ENCODE assay signal across 1 cellular context in the genomic region with DNA sequence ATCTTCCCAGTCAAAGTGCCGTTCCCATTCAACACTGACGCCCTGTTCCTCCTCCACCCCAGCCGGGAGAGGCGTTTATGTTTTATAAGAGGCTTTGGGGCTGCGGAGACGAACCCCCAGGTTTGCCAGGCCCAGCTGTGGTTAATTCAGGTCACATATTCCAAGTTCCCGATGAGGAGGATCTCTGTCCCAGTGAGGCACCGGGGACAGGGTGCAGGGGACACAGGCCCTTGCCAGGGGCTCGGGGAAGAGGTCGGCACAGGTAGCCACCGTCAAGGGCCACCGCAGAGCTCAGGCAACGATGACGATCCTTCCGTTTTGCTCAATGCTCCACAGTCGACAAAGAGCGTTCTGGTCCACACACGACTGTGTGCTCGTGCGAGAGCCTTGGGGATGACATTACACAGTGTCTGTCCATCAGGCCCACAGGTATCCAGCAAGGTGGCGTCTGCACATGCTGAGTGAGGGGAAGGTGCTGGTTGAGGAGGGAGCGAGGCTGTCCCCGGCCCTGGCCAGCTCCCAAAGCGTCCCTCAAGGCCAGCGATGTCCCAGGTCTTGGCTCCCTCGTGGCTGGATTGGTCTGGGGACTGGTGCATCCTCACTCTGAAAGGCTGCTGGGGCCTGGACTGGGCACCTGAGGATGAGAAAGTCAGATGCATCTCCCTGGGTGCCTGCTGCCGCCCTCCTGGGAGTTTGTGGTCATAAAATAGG.
TF ChIP-seq lines count a peak whose summit lies in the region.

No MANE protein-coding gene starts in this region.

TF ChIP-seq in GM23338, 12 proteins besides CTCF, POLR2A, EP300 and RAD21:
- TF ChIP-seq, protein P1, sequence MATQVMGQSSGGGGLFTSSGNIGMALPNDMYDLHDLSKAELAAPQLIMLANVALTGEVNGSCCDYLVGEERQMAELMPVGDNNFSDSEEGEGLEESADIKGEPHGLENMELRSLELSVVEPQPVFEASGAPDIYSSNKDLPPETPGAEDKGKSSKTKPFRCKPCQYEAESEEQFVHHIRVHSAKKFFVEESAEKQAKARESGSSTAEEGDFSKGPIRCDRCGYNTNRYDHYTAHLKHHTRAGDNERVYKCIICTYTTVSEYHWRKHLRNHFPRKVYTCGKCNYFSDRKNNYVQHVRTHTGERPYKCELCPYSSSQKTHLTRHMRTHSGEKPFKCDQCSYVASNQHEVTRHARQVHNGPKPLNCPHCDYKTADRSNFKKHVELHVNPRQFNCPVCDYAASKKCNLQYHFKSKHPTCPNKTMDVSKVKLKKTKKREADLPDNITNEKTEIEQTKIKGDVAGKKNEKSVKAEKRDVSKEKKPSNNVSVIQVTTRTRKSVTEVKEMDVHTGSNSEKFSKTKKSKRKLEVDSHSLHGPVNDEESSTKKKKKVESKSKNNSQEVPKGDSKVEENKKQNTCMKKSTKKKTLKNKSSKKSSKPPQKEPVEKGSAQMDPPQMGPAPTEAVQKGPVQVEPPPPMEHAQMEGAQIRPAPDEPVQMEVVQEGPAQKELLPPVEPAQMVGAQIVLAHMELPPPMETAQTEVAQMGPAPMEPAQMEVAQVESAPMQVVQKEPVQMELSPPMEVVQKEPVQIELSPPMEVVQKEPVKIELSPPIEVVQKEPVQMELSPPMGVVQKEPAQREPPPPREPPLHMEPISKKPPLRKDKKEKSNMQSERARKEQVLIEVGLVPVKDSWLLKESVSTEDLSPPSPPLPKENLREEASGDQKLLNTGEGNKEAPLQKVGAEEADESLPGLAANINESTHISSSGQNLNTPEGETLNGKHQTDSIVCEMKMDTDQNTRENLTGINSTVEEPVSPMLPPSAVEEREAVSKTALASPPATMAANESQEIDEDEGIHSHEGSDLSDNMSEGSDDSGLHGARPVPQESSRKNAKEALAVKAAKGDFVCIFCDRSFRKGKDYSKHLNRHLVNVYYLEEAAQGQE (IDR thresholded peaks at IDR 0.05; ENCODE audit: unreplicated experiment): no peak
- TF ChIP-seq JUNB (IDR thresholded peaks at IDR 0.05; ENCODE audit: unreplicated experiment) (no peak), EZH2 (IDR thresholded peaks at IDR 0.05; ENCODE audit: low read depth, unreplicated experiment) (no peak), ZNF331 (CRISPR knock-in tag; IDR thresholded peaks at IDR 0.05; ENCODE audit: low read depth) (no peak), ZNF114 (CRISPR knock-in tag; IDR thresholded peaks at IDR 0.05) (no peak), STAT1 (IDR thresholded peaks at IDR 0.05; ENCODE audit: unreplicated experiment) (no peak), NANOG (IDR thresholded peaks at IDR 0.05; ENCODE audit: borderline replicate concordance) (no peak), CREB1 (CRISPR knock-in tag; IDR thresholded peaks at IDR 0.05; ENCODE audit: low read depth) (no peak), EZH2phosphoT487 (IDR thresholded peaks at IDR 0.05; ENCODE audit: unreplicated experiment) (no peak), POLR2AphosphoS5 (IDR thresholded peaks at IDR 0.05; ENCODE audit: low read depth) (no peak)
- TF ChIP-seq, protein P2, sequence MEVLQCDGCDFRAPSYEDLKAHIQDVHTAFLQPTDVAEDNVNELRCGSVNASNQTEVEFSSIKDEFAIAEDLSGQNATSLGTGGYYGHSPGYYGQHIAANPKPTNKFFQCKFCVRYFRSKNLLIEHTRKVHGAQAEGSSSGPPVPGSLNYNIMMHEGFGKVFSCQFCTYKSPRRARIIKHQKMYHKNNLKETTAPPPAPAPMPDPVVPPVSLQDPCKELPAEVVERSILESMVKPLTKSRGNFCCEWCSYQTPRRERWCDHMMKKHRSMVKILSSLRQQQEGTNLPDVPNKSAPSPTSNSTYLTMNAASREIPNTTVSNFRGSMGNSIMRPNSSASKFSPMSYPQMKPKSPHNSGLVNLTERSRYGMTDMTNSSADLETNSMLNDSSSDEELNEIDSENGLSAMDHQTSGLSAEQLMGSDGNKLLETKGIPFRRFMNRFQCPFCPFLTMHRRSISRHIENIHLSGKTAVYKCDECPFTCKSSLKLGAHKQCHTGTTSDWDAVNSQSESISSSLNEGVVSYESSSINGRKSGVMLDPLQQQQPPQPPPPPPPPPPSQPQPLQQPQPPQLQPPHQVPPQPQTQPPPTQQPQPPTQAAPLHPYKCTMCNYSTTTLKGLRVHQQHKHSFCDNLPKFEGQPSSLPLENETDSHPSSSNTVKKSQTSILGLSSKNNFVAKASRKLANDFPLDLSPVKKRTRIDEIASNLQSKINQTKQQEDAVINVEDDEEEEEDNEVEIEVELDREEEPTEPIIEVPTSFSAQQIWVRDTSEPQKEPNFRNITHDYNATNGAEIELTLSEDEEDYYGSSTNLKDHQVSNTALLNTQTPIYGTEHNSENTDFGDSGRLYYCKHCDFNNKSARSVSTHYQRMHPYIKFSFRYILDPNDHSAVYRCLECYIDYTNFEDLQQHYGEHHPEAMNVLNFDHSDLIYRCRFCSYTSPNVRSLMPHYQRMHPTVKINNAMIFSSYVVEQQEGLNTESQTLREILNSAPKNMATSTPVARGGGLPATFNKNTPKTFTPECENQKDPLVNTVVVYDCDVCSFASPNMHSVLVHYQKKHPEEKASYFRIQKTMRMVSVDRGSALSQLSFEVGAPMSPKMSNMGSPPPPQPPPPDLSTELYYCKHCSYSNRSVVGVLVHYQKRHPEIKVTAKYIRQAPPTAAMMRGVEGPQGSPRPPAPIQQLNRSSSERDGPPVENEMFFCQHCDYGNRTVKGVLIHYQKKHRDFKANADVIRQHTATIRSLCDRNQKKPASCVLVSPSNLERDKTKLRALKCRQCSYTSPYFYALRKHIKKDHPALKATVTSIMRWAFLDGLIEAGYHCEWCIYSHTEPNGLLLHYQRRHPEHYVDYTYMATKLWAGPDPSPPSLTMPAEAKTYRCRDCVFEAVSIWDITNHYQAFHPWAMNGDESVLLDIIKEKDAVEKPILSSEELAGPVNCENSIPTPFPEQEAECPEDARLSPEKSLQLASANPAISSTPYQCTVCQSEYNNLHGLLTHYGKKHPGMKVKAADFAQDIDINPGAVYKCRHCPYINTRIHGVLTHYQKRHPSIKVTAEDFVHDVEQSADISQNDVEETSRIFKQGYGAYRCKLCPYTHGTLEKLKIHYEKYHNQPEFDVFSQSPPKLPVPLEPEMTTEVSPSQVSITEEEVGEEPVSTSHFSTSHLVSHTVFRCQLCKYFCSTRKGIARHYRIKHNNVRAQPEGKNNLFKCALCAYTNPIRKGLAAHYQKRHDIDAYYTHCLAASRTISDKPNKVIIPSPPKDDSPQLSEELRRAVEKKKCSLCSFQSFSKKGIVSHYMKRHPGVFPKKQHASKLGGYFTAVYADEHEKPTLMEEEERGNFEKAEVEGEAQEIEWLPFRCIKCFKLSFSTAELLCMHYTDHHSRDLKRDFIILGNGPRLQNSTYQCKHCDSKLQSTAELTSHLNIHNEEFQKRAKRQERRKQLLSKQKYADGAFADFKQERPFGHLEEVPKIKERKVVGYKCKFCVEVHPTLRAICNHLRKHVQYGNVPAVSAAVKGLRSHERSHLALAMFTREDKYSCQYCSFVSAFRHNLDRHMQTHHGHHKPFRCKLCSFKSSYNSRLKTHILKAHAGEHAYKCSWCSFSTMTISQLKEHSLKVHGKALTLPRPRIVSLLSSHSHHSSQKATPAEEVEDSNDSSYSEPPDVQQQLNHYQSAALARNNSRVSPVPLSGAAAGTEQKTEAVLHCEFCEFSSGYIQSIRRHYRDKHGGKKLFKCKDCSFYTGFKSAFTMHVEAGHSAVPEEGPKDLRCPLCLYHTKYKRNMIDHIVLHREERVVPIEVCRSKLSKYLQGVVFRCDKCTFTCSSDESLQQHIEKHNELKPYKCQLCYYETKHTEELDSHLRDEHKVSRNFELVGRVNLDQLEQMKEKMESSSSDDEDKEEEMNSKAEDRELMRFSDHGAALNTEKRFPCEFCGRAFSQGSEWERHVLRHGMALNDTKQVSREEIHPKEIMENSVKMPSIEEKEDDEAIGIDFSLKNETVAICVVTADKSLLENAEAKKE (CRISPR knock-in tag; IDR thresholded peaks at IDR 0.05): no peak
- TF ChIP-seq, protein P3, sequence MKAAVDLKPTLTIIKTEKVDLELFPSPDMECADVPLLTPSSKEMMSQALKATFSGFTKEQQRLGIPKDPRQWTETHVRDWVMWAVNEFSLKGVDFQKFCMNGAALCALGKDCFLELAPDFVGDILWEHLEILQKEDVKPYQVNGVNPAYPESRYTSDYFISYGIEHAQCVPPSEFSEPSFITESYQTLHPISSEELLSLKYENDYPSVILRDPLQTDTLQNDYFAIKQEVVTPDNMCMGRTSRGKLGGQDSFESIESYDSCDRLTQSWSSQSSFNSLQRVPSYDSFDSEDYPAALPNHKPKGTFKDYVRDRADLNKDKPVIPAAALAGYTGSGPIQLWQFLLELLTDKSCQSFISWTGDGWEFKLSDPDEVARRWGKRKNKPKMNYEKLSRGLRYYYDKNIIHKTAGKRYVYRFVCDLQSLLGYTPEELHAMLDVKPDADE (IDR thresholded peaks at IDR 0.05): no peak
